Comparison of ENCODE assay signal across 9 cellular contexts in the genomic region with DNA sequence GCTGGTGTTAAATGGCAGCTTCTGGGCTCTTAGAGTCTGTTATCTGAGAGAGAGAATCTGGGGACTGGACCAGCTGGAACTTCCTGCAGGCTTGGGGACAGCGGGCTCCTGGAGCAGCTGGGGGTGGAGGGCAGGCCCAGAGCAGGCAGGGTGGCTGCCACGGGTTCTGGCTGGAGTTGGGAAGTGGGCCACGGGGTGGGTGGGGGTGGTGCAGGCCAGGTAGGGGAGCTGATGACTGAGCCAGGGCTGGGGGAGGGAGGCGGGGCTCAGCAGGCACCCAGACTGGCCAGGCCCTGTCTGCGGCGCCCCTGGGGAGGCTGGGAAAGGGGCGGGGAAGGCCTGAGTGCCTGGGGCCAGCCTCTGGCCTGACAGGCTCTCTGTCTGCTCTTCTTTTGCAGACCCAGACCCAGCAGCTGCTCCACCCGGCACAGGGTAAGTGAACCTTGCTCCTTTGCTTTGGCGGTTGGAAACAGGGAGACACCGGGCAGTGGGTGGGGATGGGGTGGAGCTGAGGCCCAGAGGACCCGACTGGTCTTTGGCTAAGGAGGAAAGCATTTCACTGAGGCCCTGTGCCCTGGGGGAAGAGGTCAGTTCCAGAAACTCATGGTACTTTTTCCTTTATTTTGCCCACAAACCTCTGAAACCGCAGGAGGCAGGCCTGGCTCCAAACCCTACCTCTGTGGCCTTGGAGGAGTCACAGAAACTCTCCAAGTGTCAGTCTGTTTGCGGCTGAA.
DNase-seq lines count a peak whose midpoint lies in the region; ATAC-seq and TF ChIP-seq lines count a peak whose summit lies in the region.
"Had no signal": no experiment of that assay in that cellular context is flagged by ENCODE, and none has a peak within 500 bp of the region (broad histone marks: within the 10 kb centered on the region; RNA-seq: fewer than 3 reads in every experiment).

No MANE protein-coding gene starts in this region.

- H3K36me3 ChIP-seq in HUES6 (ENCODE audit: control insufficient read depth, insufficient read depth, low read length) = peaks cover 16% of the 10 kb centered on the region
- H3K36me3 ChIP-seq in subcutaneous abdominal adipose tissue (ENCODE audit: control insufficient read depth in 5 of 5, insufficient read depth in 5 of 5, low read length in 5 of 5) = peaks cover 0 to 13% (median 6%) of the 10 kb centered on the region in 5 donors

- DNase-seq in astrocyte of the cerebellum (ENCODE audit: low read depth) (peak; percentile 69), iPS-NIHi11 (ENCODE audit: low spot score) (peak; percentile 77), COR-L47 (lab: John Stamatoyannopoulos, UW) (no peak)
- DNase-seq in stimulated activated naive B cell treated with anti-CD40 and anti-IgM and Interleukin-4, amounts not matched to agents 10 μg/mL and 1 μg/mL and 100 μg/mL, for 72 hours = no peak
- DNase-seq in stimulated activated CD4-positive, alpha-beta T cell treated with anti-CD3 and anti-CD28 coated beads, Interleukin-4, amount 100 ng/mL, for 4 hours = no peak
- DNase-seq: activated CD4-positive, CD25-positive, alpha-beta regulatory T cell treated with anti-CD3 and anti-CD28 coated beads, Interleukin-2, amount 50 U/mL, for 72 hours had no signal

- no peaks in the 10 kb centered on the region for H3K27me3 ChIP-seq in HUES6 (ENCODE audit: control insufficient read depth, insufficient read depth, low read length)
- H3K27me3 ChIP-seq in subcutaneous abdominal adipose tissue (ENCODE audit: control insufficient read depth in 5 of 5, insufficient read depth in 4 of 5, low read length in 5 of 5) = no peaks in the 10 kb centered on the region

- H3K36me3 Mint-ChIP-seq in stimulated activated naive B cell treated with anti-CD40 and anti-IgM and Interleukin-4, amounts not matched to agents 10 μg/mL and 1 μg/mL and 100 μg/mL, for 72 hours = no peaks in the 10 kb centered on the region

- no peak for ATAC-seq in GM21447 (IDR thresholded peaks at IDR 0.05; ENCODE audit: unreplicated experiment)
- ATAC-seq in stimulated activated naive B cell treated with anti-CD40 and anti-IgM and Interleukin-4, amounts not matched to agents 10 μg/mL and 1 μg/mL and 100 μg/mL, for 72 hours (replicated peaks) = no peak

- peak overlapping the region; percentile 41; the same call in 1 of the 2 replicates for H3K4me3 ChIP-seq in HUES6 (ENCODE audit: low read depth, low read length)
- H3K4me3 ChIP-seq in astrocyte of the cerebellum (ENCODE audit: low read depth, low read length) = no peak overlapping the region
- H3K4me3 ChIP-seq in subcutaneous abdominal adipose tissue (ENCODE audit: low read depth in 1 of 5, low read length in 5 of 5) = peak overlapping the region in 4 of 5 donors; percentile 15 to 37 (median 19)

- H3K4me1 ChIP-seq in HUES6 (ENCODE audit: control insufficient read depth, insufficient read depth, low read length) (peaks cover 51% of the 10 kb centered on the region), subcutaneous abdominal adipose tissue (ENCODE audit: control insufficient read depth in 5 of 5, insufficient read depth in 5 of 5, low read length in 5 of 5) (peaks cover 8 to 58% (median 48%) of the 10 kb centered on the region in 5 donors)

- H3K27me3 Mint-ChIP-seq in stimulated activated naive B cell treated with anti-CD40 and anti-IgM and Interleukin-4, amounts not matched to agents 10 μg/mL and 1 μg/mL and 100 μg/mL, for 72 hours = peaks cover 4 to 5% of the 10 kb centered on the region in 2 donors

- TF ChIP-seq CTCF in astrocyte of the cerebellum (IDR thresholded peaks at IDR 0.05; ENCODE audit: low read depth, low read length, missing control alignments) = no peak

- H3K27ac ChIP-seq in HUES6 (ENCODE audit: low read depth, low read length) (peak overlapping the region; percentile 97), subcutaneous abdominal adipose tissue (ENCODE audit: low read depth, low read length) (peak overlapping the region; percentile 85)

- H3K9ac ChIP-seq in HUES6 (ENCODE audit: low read length) (peak overlapping the region; percentile 84), subcutaneous abdominal adipose tissue (ENCODE audit: low read length in 5 of 5) (peak overlapping the region in 2 of 5 donors; percentile 12 to 50)

- no peak overlapping the region for H3K27ac Mint-ChIP-seq in stimulated activated naive B cell treated with anti-CD40 and anti-IgM and Interleukin-4, amounts not matched to agents 10 μg/mL and 1 μg/mL and 100 μg/mL, for 72 hours

- no peaks in the 10 kb centered on the region for H3K9me3 Mint-ChIP-seq in stimulated activated naive B cell treated with anti-CD40 and anti-IgM and Interleukin-4, amounts not matched to agents 10 μg/mL and 1 μg/mL and 100 μg/mL, for 72 hours

- no peaks in the 10 kb centered on the region for H3K4me1 Mint-ChIP-seq in stimulated activated naive B cell treated with anti-CD40 and anti-IgM and Interleukin-4, amounts not matched to agents 10 μg/mL and 1 μg/mL and 100 μg/mL, for 72 hours

- H3K9me3 ChIP-seq in HUES6 (ENCODE audit: control insufficient read depth, insufficient read depth, low read depth, low read length) (no peaks in the 10 kb centered on the region), subcutaneous abdominal adipose tissue (ENCODE audit: control insufficient read depth in 5 of 5, low read length in 5 of 5) (no peaks in the 10 kb centered on the region)

- in situ Hi-C loops in astrocyte of the cerebellum (cut with HindIII; ENCODE audit: low sequenced_read_pairs) = no loop called here

- no peak overlapping the region for H3K4me3 Mint-ChIP-seq in stimulated activated naive B cell treated with anti-CD40 and anti-IgM and Interleukin-4, amounts not matched to agents 10 μg/mL and 1 μg/mL and 100 μg/mL, for 72 hours

Comparison
In these comparisons a context has a peak if more than half of its experiments do, and no peak if none do; other contexts are left out.
1. DNase-seq: peak in astrocyte of the cerebellum (single experiment) and iPS-NIHi11 (single experiment); none in stimulated activated naive B cell treated with anti-CD40 and anti-IgM and Interleukin-4, amounts not matched to agents 10 μg/mL and 1 μg/mL and 100 μg/mL, for 72 hours (single experiment), COR-L47 (single experiment) and stimulated activated CD4-positive, alpha-beta T cell treated with anti-CD3 and anti-CD28 coated beads, Interleukin-4, amount 100 ng/mL, for 4 hours (0 of 2).